ENCODE assay signal across 1 cellular context in genomic region chr19:12681074-12681987, GRCh38.
TF ChIP-seq lines count a peak whose summit lies in the region.

Gene DHPS (minus strand): TSS chr19:12681880. CDS start chr19:12681766, 114 bp downstream.

TF ChIP-seq in GM12878, 131 proteins besides CTCF, POLR2A, EP300 and RAD21 (continued from another document):
- TF ChIP-seq REST (IDR thresholded peaks at IDR 0.05; ENCODE audit: low read depth, low read length) = no peak
- peak; percentile 79 for TF ChIP-seq IKZF1 (conservative IDR thresholded peaks at IDR 0.05)
- TF ChIP-seq SP1 (IDR thresholded peaks at IDR 0.05; ENCODE audit: low read depth, low read length) = peak; percentile 63
